Comparison of ENCODE assay signal across 29 cellular contexts in genomic region chr12:127038152-127038551, GRCh38.
"Had no signal": no experiment of that assay in that cellular context is flagged by ENCODE, and none has a peak within 500 bp of the region (broad histone marks: within the 10 kb centered on the region; RNA-seq: fewer than 3 reads in every experiment).

No MANE protein-coding gene starts in this region.

- H3K4me3 ChIP-seq: stomach, suprapubic skin, testis, thoracic aorta, thyroid gland, tibial artery, tibial nerve, transverse colon, upper lobe of left lung, upper lobe of right lung, uterus, vagina had no signal

- H3K9me3 Mint-ChIP-seq: stimulated activated effector memory CD8-positive, alpha-beta T cell treated with anti-CD3 and anti-CD28 coated beads, Interleukin-12 subunit alpha, Interleukin-12 subunit beta, amount 100 ng/mL, for 72 hours; type B pancreatic cell had no signal

- FAIRE-seq: urothelium cell line had no signal

- H3K36me3 ChIP-seq: stomach, suprapubic skin, thoracic aorta, thyroid gland, tibial artery, tibial nerve, transverse colon, upper lobe of left lung, upper lobe of right lung, uterus, vagina had no signal

- H3K4me1 ChIP-seq: stomach, suprapubic skin, testis, thyroid gland, tibial artery, tibial nerve, transverse colon, upper lobe of left lung, upper lobe of right lung, uterus, vagina had no signal

- H3K27ac ChIP-seq: stomach, suprapubic skin, testis, thoracic aorta, thyroid gland, tibial artery, tibial nerve, transverse colon, upper lobe of left lung, upper lobe of right lung, uterus, vagina had no signal

- H3K27me3 Mint-ChIP-seq: stimulated activated memory B cell treated with anti-CD40 and anti-IgM and Interleukin-4, amounts not matched to agents 10 μg/mL and 1 μg/mL and 100 μg/mL, for 72 hours; stimulated activated naive B cell treated with anti-CD40 and anti-IgM and Interleukin-4, amounts not matched to agents 10 μg/mL and 1 μg/mL and 100 μg/mL, for 72 hours had no signal

- H3K4me1 Mint-ChIP-seq: stimulated activated effector memory CD8-positive, alpha-beta T cell treated with anti-CD3 and anti-CD28 coated beads, Interleukin-12 subunit alpha, Interleukin-12 subunit beta, amount 100 ng/mL, for 72 hours; stimulated activated naive CD8-positive, alpha-beta T cell treated with anti-CD3 and anti-CD28 coated beads, Interleukin-15, amount 100 ng/mL, for 72 hours had no signal

- H3K27me3 ChIP-seq: suprapubic skin, testis, thyroid gland, tibial nerve, transverse colon, upper lobe of left lung, upper lobe of right lung, uterus, vagina had no signal

- H3K27ac Mint-ChIP-seq: stimulated activated effector memory CD8-positive, alpha-beta T cell treated with anti-CD3 and anti-CD28 coated beads, Interleukin-12 subunit alpha, Interleukin-12 subunit beta, amount 100 ng/mL, for 72 hours; stimulated activated memory B cell treated with anti-CD40 and anti-IgM and Interleukin-4, amounts not matched to agents 10 μg/mL and 1 μg/mL and 100 μg/mL, for 72 hours; stimulated activated naive B cell treated with anti-CD40 and anti-IgM and Interleukin-4, amounts not matched to agents 10 μg/mL and 1 μg/mL and 100 μg/mL, for 72 hours; stimulated activated naive CD8-positive, alpha-beta T cell treated with anti-CD3 and anti-CD28 coated beads, Interleukin-15, amount 100 ng/mL, for 72 hours; stimulated activated naive CD8-positive, alpha-beta T cell treated with anti-CD3 and anti-CD28 coated beads, Interleukin-15, Interleukin-2, amounts not matched to agents 100 ng/mL and 50 ng/mL, for 24 hours; type B pancreatic cell had no signal

- H3K36me3 Mint-ChIP-seq: stimulated activated effector memory CD8-positive, alpha-beta T cell treated with anti-CD3 and anti-CD28 coated beads, Interleukin-12 subunit alpha, Interleukin-12 subunit beta, amount 100 ng/mL, for 72 hours; stimulated activated memory B cell treated with anti-CD40 and anti-IgM and Interleukin-4, amounts not matched to agents 10 μg/mL and 1 μg/mL and 100 μg/mL, for 72 hours; stimulated activated naive B cell treated with anti-CD40 and anti-IgM and Interleukin-4, amounts not matched to agents 10 μg/mL and 1 μg/mL and 100 μg/mL, for 72 hours; type B pancreatic cell had no signal

- H3K9me3 ChIP-seq: stomach, suprapubic skin, testis, thoracic aorta, thyroid gland, tibial artery, tibial nerve, transverse colon, upper lobe of left lung, upper lobe of right lung, uterus, vagina had no signal

- ATAC-seq: stimulated activated effector memory CD8-positive, alpha-beta T cell treated with anti-CD3 and anti-CD28 coated beads, Interleukin-12 subunit alpha, Interleukin-12 subunit beta, amount 100 ng/mL, for 72 hours; stimulated activated memory B cell treated with anti-CD40 and anti-IgM and Interleukin-4, amounts not matched to agents 10 μg/mL and 1 μg/mL and 100 μg/mL, for 72 hours; stimulated activated naive B cell treated with anti-CD40 and anti-IgM and Interleukin-4, amounts not matched to agents 10 μg/mL and 1 μg/mL and 100 μg/mL, for 72 hours; stimulated activated naive CD8-positive, alpha-beta T cell treated with anti-CD3 and anti-CD28 coated beads, Interleukin-15, amount 100 ng/mL, for 72 hours; stimulated activated naive CD8-positive, alpha-beta T cell treated with anti-CD3 and anti-CD28 coated beads, Interleukin-15, Interleukin-2, amounts not matched to agents 100 U/mL and 50 U/mL, for 24 hours; upper lobe of right lung had no signal

- DNase-seq: stimulated activated CD4-positive, alpha-beta T cell treated with anti-CD3 and anti-CD28 coated beads, Interleukin-2, amount 100 ng/mL, for 48 hours; stimulated activated CD4-positive, alpha-beta T cell treated with anti-CD3 and anti-CD28 coated beads, Interleukin-4, amount 100 ng/mL, for 1 hour; stimulated activated CD4-positive, alpha-beta T cell treated with anti-CD3 and anti-CD28 coated beads, Interleukin-4, amount 100 ng/mL, for 24 hours; stimulated activated CD4-positive, alpha-beta T cell treated with anti-CD3 and anti-CD28 coated beads, Interleukin-4, amount 100 ng/mL, for 4 hours; stimulated activated CD8-positive, alpha-beta memory T cell treated with anti-CD3 and anti-CD28 coated beads, Interleukin-4, amount 100 ng/mL, for 48 hours; stimulated activated naive B cell treated with anti-CD40 and anti-IgM and Interleukin-4, amounts not matched to agents 10 μg/mL and 1 μg/mL and 100 μg/mL, for 72 hours; stimulated activated naive CD4-positive, alpha-beta T cell; stimulated activated naive CD4-positive, alpha-beta T cell treated with Interleukin-2 at 50 U/mL for 16 hours; stimulated activated naive CD8-positive, alpha-beta T cell treated with anti-CD3 and anti-CD28 coated beads, Interleukin-15, amount 100 ng/mL, for 72 hours; stimulated activated naive CD8-positive, alpha-beta T cell treated with anti-CD3 and anti-CD28 coated beads, Interleukin-15, Interleukin-2, amounts not matched to agents 100 U/mL and 50 U/mL, for 24 hours; stomach; substantia nigra; testis; thyroid gland; tibial artery; transverse colon; trophoblast cell; upper lobe of left lung; upper lobe of right lung; uterus had no signal

- H3K4me3 Mint-ChIP-seq: stimulated activated effector memory CD8-positive, alpha-beta T cell treated with anti-CD3 and anti-CD28 coated beads, Interleukin-12 subunit alpha, Interleukin-12 subunit beta, amount 100 ng/mL, for 72 hours; stimulated activated memory B cell treated with anti-CD40 and anti-IgM and Interleukin-4, amounts not matched to agents 10 μg/mL and 1 μg/mL and 100 μg/mL, for 72 hours; stimulated activated naive B cell treated with anti-CD40 and anti-IgM and Interleukin-4, amounts not matched to agents 10 μg/mL and 1 μg/mL and 100 μg/mL, for 72 hours; stimulated activated naive CD8-positive, alpha-beta T cell treated with anti-CD3 and anti-CD28 coated beads, Interleukin-15, amount 100 ng/mL, for 72 hours; stimulated activated naive CD8-positive, alpha-beta T cell treated with anti-CD3 and anti-CD28 coated beads, Interleukin-15, Interleukin-2, amounts not matched to agents 100 ng/mL and 50 ng/mL, for 24 hours; type B pancreatic cell had no signal
